In genomic region chr2:118842687-118843491, GRCh38 we compare ENCODE assay signal across 12 cellular contexts. TPM values are rescaled to one million over a fixed set of nuclear protein-coding genes. Genes with fewer than 3 reads are reported as not detected.
DNase-seq lines count a peak whose midpoint lies in the region; ATAC-seq and TF ChIP-seq lines count a peak whose summit lies in the region.
"Had no signal": no experiment of that assay in that cellular context is flagged by ENCODE, and none has a peak within 500 bp of the region (broad histone marks: within the 10 kb centered on the region; RNA-seq: fewer than 3 reads in every experiment).

No MANE protein-coding gene starts in this region.

- no peak for TF ChIP-seq EP300 in ovary (IDR thresholded peaks at IDR 0.05)

- H3K36me3 Mint-ChIP-seq in glutamatergic neuron (ENCODE audit: unreplicated experiment), result no peaks in the 10 kb centered on the region

- peaks cover 2% of the 10 kb centered on the region for H3K4me1 Mint-ChIP-seq in glutamatergic neuron (ENCODE audit: low read depth, unreplicated experiment)

- H3K4me3 Mint-ChIP-seq in glutamatergic neuron (ENCODE audit: unreplicated experiment), result peak overlapping the region; percentile 87

- peak overlapping the region; percentile 60 for H3K27ac ChIP-seq in psoas muscle
- H3K27ac ChIP-seq in Karpas-422 (ENCODE audit: low read length), result no peak overlapping the region
- no peak overlapping the region for H3K27ac ChIP-seq in ovary
- H3K27ac ChIP-seq: RWPE1 had no signal

- peak overlapping the region; percentile 37 for H3K4me3 ChIP-seq in NT2/D1 (ENCODE audit: insufficient read length, low read depth)
- H3K4me3 ChIP-seq in psoas muscle, result peak overlapping the region; percentile 57
- no peak overlapping the region for H3K4me3 ChIP-seq in Karpas-422 (ENCODE audit: low read length)
- no peak overlapping the region for H3K4me3 ChIP-seq in ovary

- peaks cover 14% of the 10 kb centered on the region for H3K4me1 ChIP-seq in NT2/D1 (ENCODE audit: insufficient read depth, insufficient read length)
- no peaks in the 10 kb centered on the region for H3K4me1 ChIP-seq in psoas muscle
- no peaks in the 10 kb centered on the region for H3K4me1 ChIP-seq in Karpas-422 (ENCODE audit: low read length)
- H3K4me1 ChIP-seq in ovary (ENCODE audit: insufficient read depth), result peaks cover 5% of the 10 kb centered on the region

- peaks cover 19% of the 10 kb centered on the region for H3K9me3 Mint-ChIP-seq in glutamatergic neuron (ENCODE audit: unreplicated experiment)

- H4K20me1 ChIP-seq in Karpas-422 (ENCODE audit: insufficient read depth, low read depth, low read length), result no peaks in the 10 kb centered on the region

- H3K9ac ChIP-seq in NT2/D1 (ENCODE audit: insufficient read length, low read depth), result peak overlapping the region; percentile 62
- no peak overlapping the region for H3K9ac ChIP-seq in Karpas-422 (ENCODE audit: low read length)

- H3K9me3 ChIP-seq in NT2/D1 (ENCODE audit: insufficient read depth, low read length) (no peaks in the 10 kb centered on the region), psoas muscle (no peaks in the 10 kb centered on the region), Karpas-422 (ENCODE audit: low read length) (no peaks in the 10 kb centered on the region), ovary (no peaks in the 10 kb centered on the region)

- no peak overlapping the region for H2AFZ ChIP-seq in Karpas-422 (ENCODE audit: low read length)

- intact Hi-C loops in psoas muscle (cut with DNase I), result loop anchor here in 1 of 2 donors (5.0 kb wide), 1 partner anchor 71 kb away; no protein-coding TSS in a partner anchor
- intact Hi-C loops in ovary (cut with DNase I), result loop anchor here in 1 of 4 donors (5.0 kb wide), 1 partner anchor 441 kb away; no protein-coding TSS in a partner anchor

- no peaks in the 10 kb centered on the region for H3K79me2 ChIP-seq in Karpas-422 (ENCODE audit: low read length)

- WGBS in psoas muscle, 3 donors, result 14 to 33% (median 16%) methylated on average over 54 to 59 of the region's 59 CpGs
- WGBS in ovary, 3 donors, result 4 to 5% (median 5%) methylated on average over 53 to 59 of the region's 59 CpGs

- H3K36me3 ChIP-seq in NT2/D1 (ENCODE audit: insufficient read depth, insufficient read length, low read length) (no peaks in the 10 kb centered on the region), psoas muscle (ENCODE audit: insufficient read depth in 1 of 2, low read depth in 1 of 2) (no peaks in the 10 kb centered on the region), Karpas-422 (ENCODE audit: insufficient read depth, low read length) (no peaks in the 10 kb centered on the region), ovary (no peaks in the 10 kb centered on the region)

- peak; percentile 46 for DNase-seq in Daoy (ENCODE audit: low read depth)
- DNase-seq in NT2/D1 (ENCODE audit: low read depth, low spot score), result no peak
- DNase-seq in glutamatergic neuron, result no peak
- no peak for DNase-seq in psoas muscle
- no peak for DNase-seq in omental fat pad (ENCODE audit: low spot score)
- DNase-seq in Karpas-422, result no peak
- DNase-seq in ovary, result no peak
- DNase-seq: GDM1, NCI-H1417 treated with DMSO at 0.1 percent for 48 hours had no signal

- no peak overlapping the region for H3K27ac Mint-ChIP-seq in glutamatergic neuron (ENCODE audit: unreplicated experiment)

- no peak for TF ChIP-seq POLR2A in ovary (IDR thresholded peaks at IDR 0.05)

- peaks cover 55% of the 10 kb centered on the region for H3K27me3 Mint-ChIP-seq in glutamatergic neuron (ENCODE audit: unreplicated experiment)

- ATAC-seq in psoas muscle, result peak in 1 of 4 donors; percentile 21
- no peak for ATAC-seq in omental fat pad (ENCODE audit: low FRiP score)
- ATAC-seq in HG02678 (IDR thresholded peaks at IDR 0.05; ENCODE audit: unreplicated experiment), result no peak

- TF ChIP-seq CTCF in glutamatergic neuron (IDR thresholded peaks at IDR 0.05; ENCODE audit: partially characterized antibody, unreplicated experiment), result no peak
- no peak for TF ChIP-seq CTCF in psoas muscle (IDR thresholded peaks at IDR 0.05)
- no peak for TF ChIP-seq CTCF in omental fat pad (IDR thresholded peaks at IDR 0.05)
- TF ChIP-seq CTCF in ovary (IDR thresholded peaks at IDR 0.05), result no peak

- H3K27me3 ChIP-seq in NT2/D1 (ENCODE audit: insufficient read depth, insufficient read length) (peaks cover 96% of the 10 kb centered on the region), psoas muscle (ENCODE audit: insufficient read depth in 3 of 3, low read length in 2 of 3) (peaks cover 0 to 64% (median 31%) of the 10 kb centered on the region in 3 donors), Karpas-422 (ENCODE audit: low read length) (no peaks in the 10 kb centered on the region), ovary (no peaks in the 10 kb centered on the region)

- H3K4me2 ChIP-seq in Karpas-422 (ENCODE audit: low read depth, low read length, poor library complexity, severe bottlenecking), result no peak overlapping the region

- H3K9me2 ChIP-seq in Karpas-422 (replicated peaks; ENCODE audit: insufficient read depth, low read length), result no peaks in the 10 kb centered on the region

RNA-seq across cellular contexts. Expression of gene EN1, which starts 4.6 kb away (rescaled TPM):
- 1.8 and 3.2 TPM in 2 replicates for total RNA-seq in Daoy (2014; rRNA removed; shearing (Covaris generic))
- 0.39 TPM for total RNA-seq in glutamatergic neuron (ENCODE audit: unreplicated experiment)
- 1 to 10 TPM; 1.1 to 9.5 (median 4.8) TPM for total RNA-seq in psoas muscle
- under 1 TPM; 0.70 to 0.89 (median 0.71) TPM for polyA plus RNA-seq in psoas muscle
- total RNA-seq in omental fat pad, result 1 to 10 TPM in 1 of 4 donors, under 1 TPM in 3; 0.28 to 1.9 (median 0.61) TPM
- total RNA-seq in Karpas-422 (2014; rRNA removed; shearing (Covaris generic); ENCODE audit: low replicate concordance), result not detected in 2 replicates
- total RNA-seq in ovary, result not detected
- not detected for polyA plus RNA-seq in ovary
- total RNA-seq: activated CD8-positive, alpha-beta memory T cell treated with anti-CD3 and anti-CD28 coated beads for 36 hours had no signal

Comparison
In these comparisons a context has a peak if more than half of its experiments do, and no peak if none do; other contexts are left out.
1. H3K4me3 ChIP-seq: peak in NT2/D1 (single experiment) and psoas muscle (single experiment); none in Karpas-422 (single experiment) and ovary (single experiment).